In the genomic region with DNA sequence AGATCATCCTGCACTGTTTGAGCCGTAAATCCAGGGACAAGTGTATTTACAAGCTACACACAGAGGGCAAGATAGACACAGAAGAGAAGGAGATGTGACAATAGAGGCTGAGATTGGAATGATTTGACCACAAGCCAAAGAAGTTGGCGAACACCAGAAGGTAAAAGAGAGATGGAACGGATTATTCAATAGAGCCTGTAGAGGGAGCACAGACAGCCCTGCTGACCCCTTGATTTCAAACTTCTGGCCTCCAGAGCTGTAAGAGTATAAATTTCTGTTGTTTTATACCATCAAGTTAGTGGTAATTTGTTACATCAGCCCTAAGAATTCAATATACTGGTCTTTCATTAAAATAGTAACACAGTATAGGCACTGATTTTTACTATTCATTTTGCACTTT, we compare ENCODE assay signal across 17 cellular contexts.
DNase-seq lines count a peak whose midpoint lies in the region; ATAC-seq, FAIRE-seq and TF ChIP-seq lines count a peak whose summit lies in the region.
"Had no signal": no experiment of that assay in that cellular context is flagged by ENCODE, and none has a peak within 500 bp of the region (broad histone marks: within the 10 kb centered on the region; RNA-seq: fewer than 3 reads in every experiment).

No MANE protein-coding gene starts in this region.

- no peaks in the 10 kb centered on the region for H4K20me1 ChIP-seq in neural progenitor cell (ENCODE audit: low read depth)

- no peak overlapping the region for H3K4me3 Mint-ChIP-seq in neural progenitor cell
- no peak overlapping the region for H3K4me3 Mint-ChIP-seq in CD14-positive monocyte

- H3K36me3 Mint-ChIP-seq in neural progenitor cell = no peaks in the 10 kb centered on the region
- H3K36me3 Mint-ChIP-seq in CD14-positive monocyte = no peaks in the 10 kb centered on the region

- no peaks in the 10 kb centered on the region for H3K4me1 ChIP-seq in neural progenitor cell
- H3K4me1 ChIP-seq in left lung = no peaks in the 10 kb centered on the region
- H3K4me1 ChIP-seq: colonic mucosa, testis had no signal

- H3K27me3 Mint-ChIP-seq in neural progenitor cell (ENCODE audit: insufficient read depth, low read depth) (no peaks in the 10 kb centered on the region), CD14-positive monocyte (ENCODE audit: low read depth in 3 of 3) (no peaks in the 10 kb centered on the region)

- no peak overlapping the region for H3K4me2 ChIP-seq in neural progenitor cell

- H3K9me3 Mint-ChIP-seq in neural progenitor cell = no peaks in the 10 kb centered on the region
- H3K9me3 Mint-ChIP-seq in CD14-positive monocyte = peaks cover 0 to 3% (median 2%) of the 10 kb centered on the region in 7 donors

- H3F3A ChIP-seq in neural progenitor cell (ENCODE audit: low read depth) = no peaks in the 10 kb centered on the region

- intact Hi-C loops in CD14-positive monocyte (cut with micrococcal nuclease) (no loop called here), left lung (cut with DNase I) (no loop called here)

- H3K27ac ChIP-seq in brain microvascular endothelial cell (no peak overlapping the region), neural progenitor cell (no peak overlapping the region), left lung (no peak overlapping the region)
- H3K27ac ChIP-seq: colonic mucosa, testis had no signal

- DNase-seq in EH (ENCODE audit: low read depth) = peak; percentile 1
- DNase-seq in NAMALWA (ENCODE audit: low spot score) = peak; percentile 2
- no peak for DNase-seq in brain microvascular endothelial cell
- DNase-seq in neural progenitor cell (ENCODE audit: low spot score) = no peak
- DNase-seq in CD14-positive monocyte (ENCODE audit: low spot score) = no peak
- DNase-seq in SIG-M5 (lab: John Stamatoyannopoulos, UW) = no peak
- no peak for DNase-seq in RCC 7860 (ENCODE audit: low spot score)
- no peak for DNase-seq in left lung
- DNase-seq: amniotic stem cell; colonic mucosa; erythroblast; head of caudate nucleus; NCI-H1436 treated with DMSO at 0.1 percent for 48 hours; nucleus accumbens; stimulated activated CD4-positive, alpha-beta T cell treated with anti-CD3 and anti-CD28 coated beads, Interleukin-2, amount 100 ng/mL, for 48 hours; testis had no signal

- ATAC-seq in left lung = no peak

- no peaks in the 10 kb centered on the region for H3K79me2 ChIP-seq in neural progenitor cell (ENCODE audit: low read depth)

- H3K9ac ChIP-seq in neural progenitor cell = no peak overlapping the region

- no peaks in the 10 kb centered on the region for H3K9me3 ChIP-seq in neural progenitor cell (ENCODE audit: low read depth)
- H3K9me3 ChIP-seq in left lung = no peaks in the 10 kb centered on the region
- H3K9me3 ChIP-seq: colonic mucosa, testis had no signal

- in situ Hi-C loops in brain microvascular endothelial cell (cut with HindIII; ENCODE audit: low pct_ligation_motif_present, low sequenced_read_pairs) = loop anchor here (25.0 kb wide), 1 partner anchor 450 kb away; a partner anchor contains a TSS

- H3K4me3 ChIP-seq in brain microvascular endothelial cell (ENCODE audit: low read depth, low read length) (no peak overlapping the region), neural progenitor cell (no peak overlapping the region), left lung (no peak overlapping the region)
- H3K4me3 ChIP-seq: colonic mucosa, testis had no signal

- H3K4me1 Mint-ChIP-seq in neural progenitor cell = no peaks in the 10 kb centered on the region
- H3K4me1 Mint-ChIP-seq in CD14-positive monocyte = no peaks in the 10 kb centered on the region

- H3K27ac Mint-ChIP-seq in neural progenitor cell = no peak overlapping the region
- H3K27ac Mint-ChIP-seq in CD14-positive monocyte = no peak overlapping the region

- no peak overlapping the region for H2AFZ ChIP-seq in neural progenitor cell (replicated peaks)

- H3K27me3 ChIP-seq in brain microvascular endothelial cell (replicated peaks) (no peaks in the 10 kb centered on the region), neural progenitor cell (no peaks in the 10 kb centered on the region), left lung (no peaks in the 10 kb centered on the region)
- H3K27me3 ChIP-seq: colonic mucosa, testis had no signal

- no peaks in the 10 kb centered on the region for H3K36me3 ChIP-seq in brain microvascular endothelial cell (replicated peaks)
- H3K36me3 ChIP-seq in neural progenitor cell = no peaks in the 10 kb centered on the region
- H3K36me3 ChIP-seq in left lung = no peaks in the 10 kb centered on the region
- H3K36me3 ChIP-seq: colonic mucosa had no signal

- FAIRE-seq in RCC 7860 (lab: Jason Lieb, UNC) = no peak
- FAIRE-seq: GM19239 had no signal

- peak; percentile 51 for TF ChIP-seq CTCF in brain microvascular endothelial cell (IDR thresholded peaks at IDR 0.05; ENCODE audit: low read depth, low read length, missing control alignments)
- peak; percentile 42 for TF ChIP-seq CTCF in neural progenitor cell (IDR thresholded peaks at IDR 0.05)
- TF ChIP-seq CTCF in CD14-positive monocyte (IDR thresholded peaks at IDR 0.05) = no peak
- no peak for TF ChIP-seq CTCF in left lung (IDR thresholded peaks at IDR 0.05)

Comparison
In these comparisons a context has a peak if more than half of its experiments do, and no peak if none do; other contexts are left out.
1. DNase-seq: peak in EH (single experiment) and NAMALWA (single experiment); none in brain microvascular endothelial cell (single experiment), neural progenitor cell (single experiment), CD14-positive monocyte (single experiment), SIG-M5 (single experiment), RCC 7860 (single experiment) and left lung (0 of 2).
2. CTCF ChIP-seq: peak in brain microvascular endothelial cell (single experiment) and neural progenitor cell (single experiment); none in CD14-positive monocyte (single experiment) and left lung (0 of 2).